2 cellular contexts compared by ENCODE assay signal in genomic region chr22:15615136-15615535, GRCh38.
DNase-seq lines count a peak whose midpoint lies in the region; TF ChIP-seq lines count a peak whose summit lies in the region.
"Not testable (repeated sequence)": the region's sequence is repeated elsewhere in the genome, so short reads cannot be mapped to it uniquely, and the experiment has no call there.

No MANE protein-coding gene starts in this region.

- not testable (repeated sequence) for H3K27ac Mint-ChIP-seq in CD14-positive monocyte

- H3K36me3 ChIP-seq in spleen: not testable (repeated sequence)

- H3K36me3 Mint-ChIP-seq in CD14-positive monocyte: not testable (repeated sequence)

- not testable (repeated sequence) for H3K4me3 Mint-ChIP-seq in CD14-positive monocyte

- H3K27ac ChIP-seq in spleen: not testable (repeated sequence)

- H3K4me1 Mint-ChIP-seq in CD14-positive monocyte: not testable (repeated sequence)

- H3K9me3 Mint-ChIP-seq in CD14-positive monocyte: not testable (repeated sequence)

- intact Hi-C loops in CD14-positive monocyte (cut with micrococcal nuclease); spleen (cut with DNase I; ENCODE audit: low total_unique reads): not testable (repeated sequence)

- WGBS in spleen, 5 donors: 79 to 98% (median 82%) methylated on average over 4 to 7 of the region's 9 CpGs; no CpG with 5 or more reads in 2 of the 5 donors

- not testable (repeated sequence) for H3K27me3 ChIP-seq in spleen (replicated peaks in 1 of 7)

- H3K4me3 ChIP-seq in spleen: not testable (repeated sequence)

- not testable (repeated sequence) for H3K4me1 ChIP-seq in spleen

- DNase-seq in CD14-positive monocyte (ENCODE audit: low spot score) (peak; percentile 40), spleen (peak; percentile 66)

- H3K9me3 ChIP-seq in spleen: not testable (repeated sequence)

- not testable (repeated sequence) for TF ChIP-seq CTCF in CD14-positive monocyte (IDR thresholded peaks at IDR 0.05); spleen (IDR thresholded peaks at IDR 0.05 in 8 of 11, conservative IDR thresholded peaks at IDR 0.05 in 3 of 11)

- TF ChIP-seq POLR2A in spleen (IDR thresholded peaks at IDR 0.05): not testable (repeated sequence)

- H3K27me3 Mint-ChIP-seq in CD14-positive monocyte (ENCODE audit: low read depth in 3 of 3): not testable (repeated sequence)
